14 cellular contexts compared by ENCODE assay signal in genomic region chr2:44553456-44553855, GRCh38.
DNase-seq lines count a peak whose midpoint lies in the region; ATAC-seq and TF ChIP-seq lines count a peak whose summit lies in the region.
"Had no signal": no experiment of that assay in that cellular context is flagged by ENCODE, and none has a peak within 500 bp of the region (broad histone marks: within the 10 kb centered on the region; RNA-seq: fewer than 3 reads in every experiment).

No MANE protein-coding gene starts in this region.

- no peak overlapping the region for H2AFZ ChIP-seq in ACC112 (ENCODE audit: low read length, unreplicated experiment)

- in situ Hi-C loops in astrocyte of the cerebellum (cut with HindIII; ENCODE audit: low sequenced_read_pairs): no loop called here

- ATAC-seq in foreskin keratinocyte: peak; percentile 26
- ATAC-seq in upper lobe of right lung: no peak
- ATAC-seq: activated naive CD4-positive, alpha-beta T cell treated with anti-CD3 and anti-CD28 coated beads, Interleukin-2, amount 50 U/mL, for 72 hours; WTC11 had no signal

- peaks cover 51% of the 10 kb centered on the region for H3K4me1 ChIP-seq in ACC112 (ENCODE audit: control insufficient read depth, insufficient read depth, low read length, unreplicated experiment)
- peaks cover 24% of the 10 kb centered on the region for H3K4me1 ChIP-seq in foreskin keratinocyte
- H3K4me1 ChIP-seq in upper lobe of right lung: no peaks in the 10 kb centered on the region

- H3K27ac ChIP-seq in ACC112 (ENCODE audit: low read depth, low read length) (peak overlapping the region; percentile 52), foreskin keratinocyte (no peak overlapping the region), upper lobe of right lung (no peak overlapping the region)
- H3K27ac ChIP-seq: ovary had no signal

- H3K4me1 Mint-ChIP-seq in progenitor cell of endocrine pancreas (ENCODE audit: low read depth): peaks cover 2% of the 10 kb centered on the region
- peaks cover 6% of the 10 kb centered on the region for H3K4me1 Mint-ChIP-seq in activated naive CD8-positive, alpha-beta T cell treated with anti-CD3 and anti-CD28 coated beads for 36 hours

- H3K36me3 Mint-ChIP-seq in progenitor cell of endocrine pancreas (ENCODE audit: insufficient read depth): peaks cover 9% of the 10 kb centered on the region
- H3K36me3 Mint-ChIP-seq in activated naive CD8-positive, alpha-beta T cell treated with anti-CD3 and anti-CD28 coated beads for 36 hours: peaks cover 16% of the 10 kb centered on the region
- H3K36me3 Mint-ChIP-seq: activated naive CD4-positive, alpha-beta T cell treated with anti-CD3 and anti-CD28 coated beads, Interleukin-2, amount 50 U/mL, for 72 hours had no signal

- DNase-seq in HT1080 (ENCODE audit: low read depth) (peak; percentile 62), astrocyte of the cerebellum (ENCODE audit: low read depth) (peak; percentile 44), foreskin keratinocyte (peak in 1 of 2 donors; percentile 63), upper lobe of right lung (no peak), progenitor cell of endocrine pancreas (ENCODE audit: low spot score, unreplicated experiment) (no peak), RKO (ENCODE audit: low spot score) (no peak)
- DNase-seq in activated naive CD8-positive, alpha-beta T cell treated with anti-CD3 and anti-CD28 coated beads for 36 hours: no peak
- DNase-seq: gastrocnemius medialis; NCI-H2107; ovary; stimulated activated CD4-positive, alpha-beta T cell treated with anti-CD3 and anti-CD28 coated beads, Interleukin-15, amount 100 ng/mL, for 24 hours had no signal

- no peak overlapping the region for H3K27ac Mint-ChIP-seq in progenitor cell of endocrine pancreas
- no peak overlapping the region for H3K27ac Mint-ChIP-seq in activated naive CD8-positive, alpha-beta T cell treated with anti-CD3 and anti-CD28 coated beads for 36 hours
- H3K27ac Mint-ChIP-seq: activated naive CD4-positive, alpha-beta T cell treated with anti-CD3 and anti-CD28 coated beads, Interleukin-2, amount 50 U/mL, for 72 hours; WTC11 had no signal

- TF ChIP-seq CTCF in astrocyte of the cerebellum (IDR thresholded peaks at IDR 0.05; ENCODE audit: low read depth, low read length, missing control alignments) (no peak), foreskin keratinocyte (conservative IDR thresholded peaks at IDR 0.05) (no peak), upper lobe of right lung (IDR thresholded peaks at IDR 0.05) (no peak), progenitor cell of endocrine pancreas (IDR thresholded peaks at IDR 0.05; ENCODE audit: unreplicated experiment) (no peak)

- H3K4me3 ChIP-seq in ACC112 (ENCODE audit: low read depth, low read length): 0 out of 2 replicates have a peak overlapping the region, but pooled peaks have one; percentile 3
- H3K4me3 ChIP-seq in astrocyte of the cerebellum (ENCODE audit: low read depth, low read length): no peak overlapping the region
- H3K4me3 ChIP-seq in upper lobe of right lung: no peak overlapping the region
- H3K4me3 ChIP-seq: gastrocnemius medialis, ovary had no signal

- H3K9me3 Mint-ChIP-seq in progenitor cell of endocrine pancreas (ENCODE audit: low read depth): no peaks in the 10 kb centered on the region
- H3K9me3 Mint-ChIP-seq in activated naive CD8-positive, alpha-beta T cell treated with anti-CD3 and anti-CD28 coated beads for 36 hours: no peaks in the 10 kb centered on the region
- H3K9me3 Mint-ChIP-seq: activated naive CD4-positive, alpha-beta T cell treated with anti-CD3 and anti-CD28 coated beads, Interleukin-2, amount 50 U/mL, for 72 hours had no signal

- no peak overlapping the region for H3K4me3 Mint-ChIP-seq in progenitor cell of endocrine pancreas (ENCODE audit: low read depth)
- no peak overlapping the region for H3K4me3 Mint-ChIP-seq in activated naive CD8-positive, alpha-beta T cell treated with anti-CD3 and anti-CD28 coated beads for 36 hours
- H3K4me3 Mint-ChIP-seq: WTC11 had no signal

- H3K9me3 ChIP-seq in upper lobe of right lung: no peaks in the 10 kb centered on the region
- H3K9me3 ChIP-seq: gastrocnemius medialis, ovary had no signal

- H3K27me3 ChIP-seq in ACC112 (ENCODE audit: insufficient read depth, low read length) (no peaks in the 10 kb centered on the region), foreskin keratinocyte (no peaks in the 10 kb centered on the region), upper lobe of right lung (no peaks in the 10 kb centered on the region)
- H3K27me3 ChIP-seq: gastrocnemius medialis, ovary had no signal

- no peaks in the 10 kb centered on the region for H3K79me2 ChIP-seq in ACC112 (ENCODE audit: control insufficient read depth, insufficient read depth, low read length, unreplicated experiment)

- no peaks in the 10 kb centered on the region for H3K36me3 ChIP-seq in ACC112 (ENCODE audit: insufficient read depth, low read length)
- no peaks in the 10 kb centered on the region for H3K36me3 ChIP-seq in upper lobe of right lung
- H3K36me3 ChIP-seq: gastrocnemius medialis, ovary had no signal

- no peaks in the 10 kb centered on the region for H3K27me3 Mint-ChIP-seq in progenitor cell of endocrine pancreas
- no peaks in the 10 kb centered on the region for H3K27me3 Mint-ChIP-seq in activated naive CD8-positive, alpha-beta T cell treated with anti-CD3 and anti-CD28 coated beads for 36 hours

- intact Hi-C loops in upper lobe of right lung (cut with DNase I): no loop called here

Comparison
In these comparisons a context has a peak if more than half of its experiments do, and no peak if none do; other contexts are left out.
1. DNase-seq: peak in HT1080 (single experiment) and astrocyte of the cerebellum (single experiment); none in upper lobe of right lung (single experiment), progenitor cell of endocrine pancreas (single experiment), RKO (single experiment) and activated naive CD8-positive, alpha-beta T cell treated with anti-CD3 and anti-CD28 coated beads for 36 hours (single experiment).